ENCODE assay signal across 30 cellular contexts in genomic region chr4:53802500-53802899, GRCh38.
"Had no signal": no experiment of that assay in that cellular context is flagged by ENCODE, and none has a peak within 500 bp of the region (broad histone marks: within the 10 kb centered on the region; RNA-seq: fewer than 3 reads in every experiment).

No MANE protein-coding gene starts in this region.

- H3K36me3 ChIP-seq: ascending aorta, cardiac muscle cell, SJCRH30 had no signal

- ATAC-seq: activated CD4-positive, alpha-beta T cell treated with anti-CD3 and anti-CD28 coated beads for 36 hours; activated CD4-positive, CD25-positive, alpha-beta regulatory T cell treated with anti-CD3 and anti-CD28 coated beads, Interleukin-2, amount 50 U/mL, for 24 hours; activated CD8-positive, alpha-beta T cell treated with anti-CD3 and anti-CD28 coated beads, Interleukin-2, amount 10 ng/mL, durations not matched to agents 7 days and 5 days; WTC11 had no signal

- H3K4me1 ChIP-seq: ascending aorta, SJCRH30 had no signal

- H3K9me3 ChIP-seq: ascending aorta, SJCRH30 had no signal

- H3K4me2 ChIP-seq: PC-9 had no signal

- H3K27ac ChIP-seq: ascending aorta, cardiac muscle cell, PC-9, RWPE1, SJCRH30, SK-N-MC had no signal

- DNase-seq: activated CD4-positive, alpha-beta T cell treated with anti-CD3 and anti-CD28 coated beads for 36 hours; activated CD4-positive, alpha-beta T cell treated with anti-CD3 and anti-CD28 coated beads, Interleukin-2, amount 10 ng/mL, durations not matched to agents 7 days and 5 days; activated CD4-positive, alpha-beta T cell treated with anti-CD3 and anti-CD28 coated beads, Interleukin-2, amount 50 U/mL, for 48 hours; activated CD8-positive, alpha-beta T cell treated with anti-CD3 and anti-CD28 coated beads, Interleukin-2, amount 10 ng/mL, durations not matched to agents 7 days and 5 days; activated gamma-delta T cell; activated naive CD4-positive, alpha-beta T cell treated with Interleukin-2 at 50 U/mL for 16 hours; activated naive CD8-positive, alpha-beta T cell treated with anti-CD3 and anti-CD28 coated beads, Interleukin-2, amount 10 ng/mL, durations not matched to agents 7 days and 5 days; activated T-cell treated with anti-CD3 and anti-CD28 coated beads, Interleukin-2, amount 50 U/mL, for 24 hours; amygdala; NCI-H1105; NCI-H1417 treated with DMSO at 0.1 percent for 48 hours; NCI-H187 treated with DMSO at 0.1 percent for 48 hours; NCI-H2081; NCI-H226; NCI-H446 treated with DMSO at 0.1 percent for 48 hours; NCI-H524; NCI-H69; NCI-H82; NK-92 treated with Interleukin-12 subunit alpha and Interleukin-12 subunit beta, amount 100 ng/mL, for 24 hours; PC-9; SHP77; SJCRH30 had no signal

- H3K4me3 ChIP-seq: ascending aorta, cardiac muscle cell, PC-9, SJCRH30, SK-N-MC had no signal

- FAIRE-seq: RCC 7860, TTC549 had no signal

- H3K27me3 ChIP-seq: ascending aorta, cardiac muscle cell, SJCRH30 had no signal

- H2AFZ ChIP-seq: PC-9 had no signal
